In genomic region chr1:211174375-211174774, GRCh38 we compare ENCODE assay signal across 20 cellular contexts. TPM values are rescaled to one million over a fixed set of nuclear protein-coding genes. Genes with fewer than 3 reads are reported as not detected.
DNase-seq lines count a peak whose midpoint lies in the region; ATAC-seq and TF ChIP-seq lines count a peak whose summit lies in the region.
"Had no signal": no experiment of that assay in that cellular context is flagged by ENCODE, and none has a peak within 500 bp of the region (broad histone marks: within the 10 kb centered on the region; RNA-seq: fewer than 3 reads in every experiment).

No MANE protein-coding gene starts in this region.

- no peak overlapping the region for H3K27ac ChIP-seq in RWPE2 (ENCODE audit: poor library complexity, severe bottlenecking)
- H3K27ac ChIP-seq in effector memory CD4-positive, alpha-beta T cell (ENCODE audit: insufficient read depth, low read length, poor library complexity, severe bottlenecking) = no peak overlapping the region
- H3K27ac ChIP-seq: Peyer's patch, SK-N-MC had no signal

- TF ChIP-seq CTCF in RWPE2 (IDR thresholded peaks at IDR 0.05; ENCODE audit: poor library complexity, severe bottlenecking) (no peak), epithelial cell of esophagus (IDR thresholded peaks at IDR 0.05; ENCODE audit: insufficient read depth, low read depth, low read length, missing control alignments) (no peak)

- no peaks in the 10 kb centered on the region for H3K4me1 ChIP-seq in RWPE2 (ENCODE audit: insufficient read depth, poor library complexity, severe bottlenecking)
- no peaks in the 10 kb centered on the region for H3K4me1 ChIP-seq in effector memory CD4-positive, alpha-beta T cell (ENCODE audit: control insufficient read depth, insufficient read depth, low read length, poor library complexity, severe bottlenecking)
- H3K4me1 ChIP-seq: Peyer's patch had no signal

- intact Hi-C loops in posterior vena cava (cut with DNase I) = no loop called here

- H3K27me3 ChIP-seq in RWPE2 (ENCODE audit: insufficient read depth, poor library complexity, severe bottlenecking) = no peaks in the 10 kb centered on the region
- H3K27me3 ChIP-seq in effector memory CD4-positive, alpha-beta T cell (replicated peaks; ENCODE audit: control insufficient read depth, insufficient read depth, low read length, poor library complexity, severe bottlenecking) = no peaks in the 10 kb centered on the region
- H3K27me3 ChIP-seq: Peyer's patch had no signal

- H3K9me3 ChIP-seq in RWPE2 (ENCODE audit: severe bottlenecking) = no peaks in the 10 kb centered on the region
- no peaks in the 10 kb centered on the region for H3K9me3 ChIP-seq in effector memory CD4-positive, alpha-beta T cell (ENCODE audit: control insufficient read depth, low read length)
- H3K9me3 ChIP-seq: Peyer's patch had no signal

- H3K4me3 ChIP-seq in RWPE2 (ENCODE audit: severe bottlenecking) (no peak overlapping the region), epithelial cell of esophagus (ENCODE audit: low read length) (no peak overlapping the region)
- H3K4me3 ChIP-seq in effector memory CD4-positive, alpha-beta T cell (ENCODE audit: insufficient read depth, low read depth, low read length, poor library complexity, severe bottlenecking) = no peak overlapping the region
- H3K4me3 ChIP-seq: Peyer's patch, SK-N-MC had no signal

- 0 out of 3 replicates have a peak, but pooled peaks have one; percentile 52 for ATAC-seq in RWPE2 (ENCODE audit: low read depth)
- ATAC-seq: T-cell had no signal

- DNase-seq in HT1080 (ENCODE audit: low read depth) = peak; percentile 22
- no peak for DNase-seq in RWPE2 (ENCODE audit: low spot score)
- peak; percentile 87 for DNase-seq in epithelial cell of esophagus (ENCODE audit: low read depth)
- DNase-seq in renal cortical epithelial cell (ENCODE audit: low read depth) = peak; percentile 23
- no peak for DNase-seq in T-helper 9 cell
- DNase-seq in posterior vena cava (ENCODE audit: low spot score) = no peak
- DNase-seq in effector memory CD4-positive, alpha-beta T cell = no peak
- no peak for DNase-seq in NCI-H446 (lab: John Stamatoyannopoulos, UW)
- DNase-seq: COR-L47, IMR-90, MM.1S, NCI-H1092 treated with DMSO at 0.1 percent for 48 hours, NCI-H146, NCI-H2081, NCI-H2171 treated with DMSO at 0.1 percent for 48 hours, Peyer's patch, SHP77, T-cell had no signal

- no peaks in the 10 kb centered on the region for H3K36me3 ChIP-seq in RWPE2 (ENCODE audit: low read depth)
- H3K36me3 ChIP-seq in effector memory CD4-positive, alpha-beta T cell (ENCODE audit: control insufficient read depth, insufficient read depth, low read length) = no peaks in the 10 kb centered on the region
- H3K36me3 ChIP-seq: Peyer's patch had no signal

RNA-seq across cellular contexts. Expression of gene KCNH1, which starts 40.4 kb away (rescaled TPM):
- total RNA-seq in HT1080 (2014; rRNA removed; shearing (Covaris generic)) = 2.4 and 3.1 TPM in 2 replicates
- polyA plus RNA-seq in HT1080 (2015; cell fraction: cytosol; rRNA removed) = 1.1 and 1.4 TPM in 2 replicates
- polyA plus RNA-seq in HT1080 (2015; cell fraction: nucleus; rRNA removed) = 1.6 and 1.9 TPM in 2 replicates
- total RNA-seq in renal cortical epithelial cell = 7.1 and 18.3 TPM in 2 replicates
- total RNA-seq in posterior vena cava = under 1 TPM; 0.32 to 0.33 TPM
- total RNA-seq: T-cell had no signal
- polyA plus RNA-seq: CD14-positive monocyte had no signal

Comparison
In these comparisons a context has a peak if more than half of its experiments do, and no peak if none do; other contexts are left out.
1. DNase-seq: peak in HT1080 (single experiment), epithelial cell of esophagus (single experiment) and renal cortical epithelial cell (single experiment); none in RWPE2 (single experiment), T-helper 9 cell (single experiment), posterior vena cava (single experiment), effector memory CD4-positive, alpha-beta T cell (0 of 3) and NCI-H446 (0 of 2).